In genomic region chr16:12876778-12877177, GRCh38 we compare ENCODE assay signal across 18 cellular contexts. TPM values are rescaled to one million over a fixed set of nuclear protein-coding genes. Genes with fewer than 3 reads are reported as not detected.
"Had no signal": no experiment of that assay in that cellular context is flagged by ENCODE, and none has a peak within 500 bp of the region (broad histone marks: within the 10 kb centered on the region; RNA-seq: fewer than 3 reads in every experiment).

No MANE protein-coding gene starts in this region.

- H3K4me3 Mint-ChIP-seq: activated CD8-positive, alpha-beta memory T cell treated with anti-CD3 and anti-CD28 coated beads, Interleukin-2, amount 10 ng/mL, durations not matched to agents 7 days and 5 days; activated naive CD4-positive, alpha-beta T cell treated with anti-CD3 and anti-CD28 coated beads for 36 hours; activated naive CD8-positive, alpha-beta T cell treated with anti-CD3 and anti-CD28 coated beads, Interleukin-2, amount 50 U/mL, for 24 hours; immature natural killer cell; nephron progenitor cell had no signal

- H3K27ac ChIP-seq: sigmoid colon, stomach, testis, upper lobe of right lung, VCaP had no signal

- H3K9me3 ChIP-seq: sigmoid colon, stomach, testis, upper lobe of right lung had no signal

- H3K4me1 ChIP-seq: sigmoid colon, stomach, testis, upper lobe of right lung had no signal

- ATAC-seq: activated CD8-positive, alpha-beta memory T cell treated with anti-CD3 and anti-CD28 coated beads, Interleukin-2, amount 10 ng/mL, durations not matched to agents 7 days and 5 days; activated naive CD8-positive, alpha-beta T cell treated with anti-CD3 and anti-CD28 coated beads, Interleukin-2, amount 50 U/mL, for 24 hours; upper lobe of right lung had no signal

- DNase-seq: activated CD4-positive, alpha-beta T cell treated with anti-CD3 and anti-CD28 coated beads, Interleukin-2, amount 50 U/mL, for 48 hours; activated CD8-positive, alpha-beta memory T cell treated with anti-CD3 and anti-CD28 coated beads, Interleukin-2, amount 10 ng/mL, durations not matched to agents 7 days and 5 days; activated naive CD4-positive, alpha-beta T cell treated with anti-CD3 and anti-CD28 coated beads for 36 hours; activated naive CD8-positive, alpha-beta T cell treated with anti-CD3 and anti-CD28 coated beads, Interleukin-2, amount 50 U/mL, for 24 hours; activated T-cell treated with anti-CD3 and anti-CD28 coated beads, Interleukin-2, amount 50 U/mL, for 1 hour; aorta; effector CD8-positive, alpha-beta T cell; foreskin melanocyte; immature natural killer cell; nephron progenitor cell; occipital lobe; sigmoid colon; stimulated activated CD4-positive, alpha-beta T cell treated with anti-CD3 and anti-CD28 coated beads, Interleukin-1b, Interleukin-23, amount 100 ng/mL, for 48 hours; stomach; testis; upper lobe of right lung had no signal

- H3K27me3 Mint-ChIP-seq: activated CD8-positive, alpha-beta memory T cell treated with anti-CD3 and anti-CD28 coated beads, Interleukin-2, amount 10 ng/mL, durations not matched to agents 7 days and 5 days had no signal

- H3K36me3 ChIP-seq: sigmoid colon, stomach, upper lobe of right lung had no signal

- H3K27ac Mint-ChIP-seq: activated CD8-positive, alpha-beta memory T cell treated with anti-CD3 and anti-CD28 coated beads, Interleukin-2, amount 10 ng/mL, durations not matched to agents 7 days and 5 days; activated naive CD4-positive, alpha-beta T cell treated with anti-CD3 and anti-CD28 coated beads for 36 hours; activated naive CD8-positive, alpha-beta T cell treated with anti-CD3 and anti-CD28 coated beads, Interleukin-2, amount 50 U/mL, for 24 hours; activated T-helper 2 cell treated with anti-CD3 and anti-CD28 coated beads, Interferon-gamma antibody, Interleukin-2, Interleukin-4, amounts not matched to agents 10 μg/mL and 5 μg/mL and 100 μg/mL, durations not matched to agents 14 hours and 24 hours and 36 hours; immature natural killer cell; nephron progenitor cell had no signal

- H3K36me3 Mint-ChIP-seq: activated CD8-positive, alpha-beta memory T cell treated with anti-CD3 and anti-CD28 coated beads, Interleukin-2, amount 10 ng/mL, durations not matched to agents 7 days and 5 days; immature natural killer cell had no signal

- H3K9me3 Mint-ChIP-seq: activated naive CD4-positive, alpha-beta T cell treated with anti-CD3 and anti-CD28 coated beads for 36 hours; activated naive CD8-positive, alpha-beta T cell treated with anti-CD3 and anti-CD28 coated beads, Interleukin-2, amount 50 U/mL, for 24 hours; activated T-helper 2 cell treated with anti-CD3 and anti-CD28 coated beads, Interferon-gamma antibody, Interleukin-2, Interleukin-4, amounts not matched to agents 10 μg/mL and 5 μg/mL and 100 μg/mL, durations not matched to agents 14 hours and 24 hours and 36 hours; immature natural killer cell; nephron progenitor cell had no signal

- H3K27me3 ChIP-seq: stomach, testis, upper lobe of right lung had no signal

- H3K4me3 ChIP-seq: sigmoid colon, stomach, testis, upper lobe of right lung had no signal

- H3K4me1 Mint-ChIP-seq: activated CD8-positive, alpha-beta memory T cell treated with anti-CD3 and anti-CD28 coated beads, Interleukin-2, amount 10 ng/mL, durations not matched to agents 7 days and 5 days; activated naive CD8-positive, alpha-beta T cell treated with anti-CD3 and anti-CD28 coated beads, Interleukin-2, amount 50 U/mL, for 24 hours; immature natural killer cell; nephron progenitor cell had no signal

RNA-seq across cellular contexts. Expression of gene SHISA9, which starts 24.6 kb away (rescaled TPM):
- total RNA-seq: activated naive CD4-positive, alpha-beta T cell treated with anti-CD3 and anti-CD28 coated beads for 36 hours; activated T-helper 2 cell treated with anti-CD3 and anti-CD28 coated beads, Interferon-gamma antibody, Interleukin-2, Interleukin-4, amounts not matched to agents 10 μg/mL and 5 μg/mL and 100 μg/mL, durations not matched to agents 14 hours and 24 hours and 36 hours; upper lobe of right lung had no signal
- polyA plus RNA-seq: immature natural killer cell had no signal
